ENCODE assay signal across 1 cellular context in genomic region chr19:55341191-55342043, GRCh38.
TF ChIP-seq lines count a peak whose summit lies in the region.

No MANE protein-coding gene starts in this region.

TF ChIP-seq in K562, 482 proteins besides CTCF, POLR2A, EP300 and RAD21 (continued from another document):
- TF ChIP-seq ZHX1 (conservative IDR thresholded peaks at IDR 0.05; ENCODE audit: low read length) (no peak), E2F6 (IDR thresholded peaks at IDR 0.05; ENCODE audit: borderline replicate concordance in 1 of 2, extremely low read depth in 1 of 2, insufficient read depth in 1 of 2, insufficient read length in 1 of 2, low read depth in 1 of 2, low read length in 1 of 2, poor library complexity in 1 of 2, severe bottlenecking in 1 of 2) (peak; percentile 28 to 65), PKNOX1 (IDR thresholded peaks at IDR 0.05) (peak; percentile 70), TEAD1 (CRISPR knock-in tag; IDR thresholded peaks at IDR 0.05) (peak in 1 of 2 experiments; percentile 39; a peak in 1 of 4 replicates), UBTF (IDR thresholded peaks at IDR 0.05; ENCODE audit: borderline replicate concordance in 1 of 2, low read depth in 2 of 2, low read length in 2 of 2) (0 out of 4 replicates have a peak, but pooled peaks of 1 of the 2 experiments have one; percentile 13), ZFP1 (CRISPR knock-in tag; IDR thresholded peaks at IDR 0.05) (no peak), BCLAF1 (IDR thresholded peaks at IDR 0.05; ENCODE audit: borderline replicate concordance in 1 of 2, control insufficient read depth in 1 of 2, low read depth in 2 of 2, low read length in 1 of 2) (no peak), ZNF395 (CRISPR knock-in tag; IDR thresholded peaks at IDR 0.05) (no peak), E2F4 (CRISPR knock-in tag; IDR thresholded peaks at IDR 0.05; ENCODE audit: low read depth) (peak; percentile 82)
TF ChIP-seq in K562: peak in this region for 16.
